ENCODE assay signal across 25 cellular contexts in genomic region chr17:82740906-82741759, GRCh38. TPM values are rescaled to one million over a fixed set of nuclear protein-coding genes. Genes with fewer than 3 reads are reported as not detected.
DNase-seq lines count a peak whose midpoint lies in the region; ATAC-seq and TF ChIP-seq lines count a peak whose summit lies in the region.
"Had no signal": no experiment of that assay in that cellular context is flagged by ENCODE, and none has a peak within 500 bp of the region (broad histone marks: within the 10 kb centered on the region; RNA-seq: fewer than 3 reads in every experiment).

No MANE protein-coding gene starts in this region.

- H3K27ac ChIP-seq in GM23338 (ENCODE audit: low read depth) (no peak overlapping the region), Panc1 (ENCODE audit: low read length) (no peak overlapping the region), right lobe of liver (peak overlapping the region in 2 of 3 donors; percentile 42 to 72)
- H3K27ac ChIP-seq: heart left ventricle, parathyroid adenoma had no signal

- in situ Hi-C loops in Panc1 (cut with HindIII; ENCODE audit: low pct_unique_long_range_greater_than_20kb, low sequenced_read_pairs): no loop called here
- in situ Hi-C loops in GM13977 (cut with MboI; ENCODE audit: low pct_unique_long_range_greater_than_20kb, low sequenced_read_pairs, unreplicated experiment): no loop called here

- H3K27ac Mint-ChIP-seq in GM23338: no peak overlapping the region
- H3K27ac Mint-ChIP-seq: brain, natural killer cell had no signal

- no peak overlapping the region for H2AFZ ChIP-seq in GM23338
- H2AFZ ChIP-seq: parathyroid adenoma had no signal

- POLR2A ChIA-PET in Panc1 (lab: Charles Lee): interaction anchor here (0.7 kb wide), 1 partner anchor 191 kb away, joined by 3 read pairs; no protein-coding TSS in a partner anchor

- H3K79me2 ChIP-seq in GM23338 (replicated peaks; ENCODE audit: insufficient read depth): no peaks in the 10 kb centered on the region

- no peak overlapping the region for H3K4me3 Mint-ChIP-seq in GM23338
- H3K4me3 Mint-ChIP-seq: CD4-positive, alpha-beta memory T cell; natural killer cell had no signal

- BruUV-seq in Panc1 (replicated peaks; lab: Mats Ljungman, UMichigan): TSS peak; percentile 50

- H4K20me1 ChIP-seq in GM23338 (replicated peaks; ENCODE audit: insufficient read depth): no peaks in the 10 kb centered on the region

- CTCF ChIA-PET in Panc1 (lab: Charles Lee): no interaction called here

- intact Hi-C loops in Panc1 (cut with micrococcal nuclease; ENCODE audit: unreplicated experiment) (no loop called here), right lobe of liver (cut with DNase I) (no loop called here)

- H3K4me3 ChIP-seq in GM23338 (no peak overlapping the region), Panc1 (ENCODE audit: low read depth in 2 of 2, low read length in 2 of 2) (no peak overlapping the region), epithelial cell of esophagus (ENCODE audit: low read length) (no peak overlapping the region), right lobe of liver (no peak overlapping the region)
- H3K4me3 ChIP-seq: heart left ventricle had no signal

- WGBS in right lobe of liver (ENCODE audit: insufficient coverage, low coverage, low lambda C conversion rate, missing lambda C conversion rate): 61% methylated on average over 4 of the region's 10 CpGs

- H3K36me3 ChIP-seq in GM23338 (ENCODE audit: insufficient read depth): peaks cover 23% of the 10 kb centered on the region
- no peaks in the 10 kb centered on the region for H3K36me3 ChIP-seq in Panc1 (ENCODE audit: control insufficient read depth, insufficient read depth, low read length)
- H3K36me3 ChIP-seq in right lobe of liver: peaks cover 0 to 32% (median 7%) of the 10 kb centered on the region in 4 donors

- 0 out of 2 replicates have a peak, but pooled peaks cover 8% of the 10 kb centered on the region for H3K9me2 ChIP-seq in GM23338 (ENCODE audit: insufficient read depth)

- H3F3A ChIP-seq in GM23338 (replicated peaks; ENCODE audit: low read depth): 0 out of 2 replicates have a peak, but pooled peaks cover under 1% of the 10 kb centered on the region

- H3K4me2 ChIP-seq in GM23338: no peak overlapping the region

- H3K27me3 ChIP-seq in GM23338 (ENCODE audit: insufficient read depth) (no peaks in the 10 kb centered on the region), Panc1 (ENCODE audit: control insufficient read depth, insufficient read depth, low read length) (no peaks in the 10 kb centered on the region), right lobe of liver (no peaks in the 10 kb centered on the region)
- H3K27me3 ChIP-seq: heart left ventricle had no signal

- peaks cover 6% of the 10 kb centered on the region; the same call in 1 of the 3 replicates for H3K4me1 Mint-ChIP-seq in GM23338
- H3K4me1 Mint-ChIP-seq: natural killer cell had no signal

- no peak for TF ChIP-seq POLR2A in right lobe of liver (IDR thresholded peaks at IDR 0.05)

- H3K9me3 ChIP-seq in Panc1 (ENCODE audit: control insufficient read depth, insufficient read depth, low read depth, low read length): peaks cover 9% of the 10 kb centered on the region; the same call in 1 of the 2 replicates
- H3K9me3 ChIP-seq in right lobe of liver: no peaks in the 10 kb centered on the region

- TF ChIP-seq CTCF in GM23338 (conservative IDR thresholded peaks at IDR 0.05; ENCODE audit: low read depth in 2 of 2) (no peak), Panc1 (IDR thresholded peaks at IDR 0.05) (no peak), epithelial cell of esophagus (IDR thresholded peaks at IDR 0.05; ENCODE audit: insufficient read depth, low read depth, low read length, missing control alignments) (no peak), right lobe of liver (IDR thresholded peaks at IDR 0.05) (no peak), GM10266 (IDR thresholded peaks at IDR 0.05; ENCODE audit: control insufficient read depth, insufficient read depth, low read depth, missing control alignments) (no peak), GM13977 (IDR thresholded peaks at IDR 0.05; ENCODE audit: extremely low read depth, insufficient read depth, missing control alignments) (no peak)

- peak; percentile 17 for DNase-seq in GM23338 (ENCODE audit: low spot score)
- DNase-seq in Panc1 (ENCODE audit: low read depth, low spot score): no peak
- DNase-seq in epithelial cell of esophagus (ENCODE audit: low read depth): peak; percentile 90
- DNase-seq in right lobe of liver: peak; percentile 83 to 96 (median 93)
- DNase-seq in GM10266 (ENCODE audit: extremely low spot score): no peak
- no peak for DNase-seq in GM13977 (ENCODE audit: low spot score)
- no peak for DNase-seq in NCI-H510A (lab: John Stamatoyannopoulos, UW)
- DNase-seq: activated CD4-positive, alpha-beta T cell treated with anti-CD3 and anti-CD28 coated beads, Interleukin-2, amount 50 U/mL, for 48 hours; activated CD4-positive, CD25-positive, alpha-beta regulatory T cell; activated effector memory CD4-positive, alpha-beta T cell treated with Interleukin-2 at 50 U/mL for 16 hours; CD4-positive, alpha-beta memory T cell; effector memory CD4-positive, alpha-beta T cell; left colon; midbrain; natural killer cell; NCI-H1092 treated with DMSO at 0.1 percent for 48 hours; NCI-H2081; NCI-H524; Right ventricle myocardium superior; stimulated activated CD4-positive, alpha-beta T cell treated with anti-CD3 and anti-CD28 coated beads, Interleukin-15, amount 100 ng/mL, for 24 hours; T-helper 9 cell had no signal

- H3K9me3 Mint-ChIP-seq in GM23338: peaks cover 29% of the 10 kb centered on the region
- H3K9me3 Mint-ChIP-seq: natural killer cell had no signal

- no peak for ATAC-seq in GM23338
- no peak for ATAC-seq in Panc1
- peak; percentile 82 to 86 (median 84) for ATAC-seq in right lobe of liver
- ATAC-seq: heart left ventricle, left colon, sciatic nerve had no signal

- H3K27me3 Mint-ChIP-seq in GM23338 (ENCODE audit: insufficient read depth, low read depth, poor library complexity): peaks cover 8% of the 10 kb centered on the region
- H3K27me3 Mint-ChIP-seq: CD4-positive, alpha-beta memory T cell had no signal

- H3K36me3 Mint-ChIP-seq in GM23338 (ENCODE audit: low read depth): peaks cover 57% of the 10 kb centered on the region

- H3K4me1 ChIP-seq in GM23338 (ENCODE audit: insufficient read depth) (peaks cover 13% of the 10 kb centered on the region), Panc1 (ENCODE audit: control insufficient read depth, insufficient read depth, low read length) (no peaks in the 10 kb centered on the region), right lobe of liver (peaks cover 0 to 47% (median 9%) of the 10 kb centered on the region in 4 donors)

TF ChIP-seq in GM23338, 12 proteins besides CTCF, POLR2A, EP300 and RAD21 (continues in another document):
- TF ChIP-seq CREB1 (CRISPR knock-in tag; IDR thresholded peaks at IDR 0.05; ENCODE audit: low read depth) (no peak), ZNF114 (CRISPR knock-in tag; IDR thresholded peaks at IDR 0.05) (no peak), ETS1 (IDR thresholded peaks at IDR 0.05) (no peak), ZNF331 (CRISPR knock-in tag; IDR thresholded peaks at IDR 0.05; ENCODE audit: low read depth) (no peak)

RNA-seq across cellular contexts. Expression of gene FN3K, which starts 5.7 kb away (rescaled TPM):
- total RNA-seq in GM23338 (2014; rRNA removed; shearing (Covaris generic)): 11.0 and 12.9 TPM in 2 replicates
- polyA plus RNA-seq in GM23338 (2016; fragmentation: Nextera tagmentation; extraction: Ambion mirVana): 5.3 TPM in 2 replicates
- 34.8 TPM for total RNA-seq in Panc1 (2021; ENCODE audit: unreplicated experiment)
- 56.1 TPM for polyA plus RNA-seq in Panc1 (2012; ENCODE audit: insufficient read length)
- 10 to 100 TPM; 29.6 to 61.6 (median 45.5) TPM for total RNA-seq in right lobe of liver

RNA-seq across cellular contexts. Expression of gene TBCD, which starts 10.7 kb away (rescaled TPM):
- 116 and 122 TPM in 2 replicates for total RNA-seq in GM23338 (2014; rRNA removed; shearing (Covaris generic))
- 72.4 and 75.0 TPM in 2 replicates for polyA plus RNA-seq in GM23338 (2016; fragmentation: Nextera tagmentation; extraction: Ambion mirVana)
- total RNA-seq in Panc1 (2021; ENCODE audit: unreplicated experiment) (186 TPM), right lobe of liver (10 to 100 TPM; 28.0 to 55.7 (median 41.3) TPM)
- polyA plus RNA-seq in Panc1 (2012; ENCODE audit: insufficient read length): 203 TPM

RNA-seq across cellular contexts. Expression of gene FN3KRP, which starts 24.6 kb away (rescaled TPM):
- 13.2 and 15.9 TPM in 2 replicates for total RNA-seq in GM23338 (2014; rRNA removed; shearing (Covaris generic))
- polyA plus RNA-seq in GM23338 (2016; fragmentation: Nextera tagmentation; extraction: Ambion mirVana): 15.1 and 16.7 TPM in 2 replicates
- total RNA-seq in Panc1 (2021; ENCODE audit: unreplicated experiment) (41.0 TPM), right lobe of liver (10 to 100 TPM in 4 of 6 experiments, 1 to 10 TPM in 2; 7.6 to 24.8 (median 14.3) TPM)
- 52.8 TPM for polyA plus RNA-seq in Panc1 (2012; ENCODE audit: insufficient read length)

RNA-seq across cellular contexts. Expression of gene RAB40B, which starts 42.6 kb away (rescaled TPM):
- 5.2 and 10.8 TPM in 2 replicates for total RNA-seq in GM23338 (2014; rRNA removed; shearing (Covaris generic))
- polyA plus RNA-seq in GM23338 (2016; fragmentation: Nextera tagmentation; extraction: Ambion mirVana): 2.8 and 4.2 TPM in 2 replicates
- total RNA-seq in Panc1 (2021; ENCODE audit: unreplicated experiment) (7.1 TPM), right lobe of liver (10 to 100 TPM in 3 of 6 experiments, 1 to 10 TPM in 3; 3.7 to 12.5 (median 9.3) TPM)
- 14.9 TPM for polyA plus RNA-seq in Panc1 (2012; ENCODE audit: insufficient read length)

Comparison
In these comparisons a context has a peak if more than half of its experiments do, and no peak if none do; other contexts are left out.
1. ATAC-seq: peak in right lobe of liver (4 of 4); none in GM23338 (single experiment) and Panc1 (single experiment).
2. DNase-seq: peak in GM23338 (single experiment), epithelial cell of esophagus (single experiment) and right lobe of liver (3 of 3); none in Panc1 (single experiment), GM10266 (single experiment), GM13977 (single experiment) and NCI-H510A (single experiment).
3. H3K27ac ChIP-seq: peak in right lobe of liver (2 of 3); none in GM23338 (single experiment) and Panc1 (single experiment).